Comparison of ENCODE assay signal across 14 cellular contexts in the genomic region with DNA sequence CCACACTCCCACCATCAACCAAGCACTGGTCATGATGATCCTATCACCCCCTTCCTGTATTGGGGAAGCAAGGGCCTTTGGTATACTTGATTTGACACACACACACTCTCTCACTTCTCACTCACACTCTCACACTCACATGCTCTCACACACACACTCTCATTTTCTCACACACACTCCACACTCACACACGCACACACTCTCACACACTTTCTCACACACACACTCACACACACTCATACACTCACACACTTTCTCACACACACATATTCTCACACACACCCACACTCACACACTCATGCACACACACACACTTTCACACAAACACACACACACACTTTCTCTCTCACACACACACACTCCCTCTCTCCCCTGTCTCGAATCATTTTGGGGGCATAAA. TPM values are rescaled to one million over a fixed set of nuclear protein-coding genes. Genes with fewer than 3 reads are reported as not detected.
DNase-seq lines count a peak whose midpoint lies in the region; ATAC-seq and TF ChIP-seq lines count a peak whose summit lies in the region.
"Had no signal": no experiment of that assay in that cellular context is flagged by ENCODE, and none has a peak within 500 bp of the region (broad histone marks: within the 10 kb centered on the region; RNA-seq: fewer than 3 reads in every experiment).

No MANE protein-coding gene starts in this region.

- H3K4me3 ChIP-seq in Peyer's patch (no peak overlapping the region), spleen (no peak overlapping the region)

- intact Hi-C loops in activated CD4-positive, alpha-beta T cell treated with anti-CD3 and anti-CD28 coated beads for 36 hours (cut with DNase I, micrococcal nuclease), result loop anchor here (1.0 to 10.0 kb wide), 9 partner anchors 9 to 1526 kb away; partner anchors contain the start of genes AKAP11 (in 1 of the 2), DGKH (in 1 of the 2), EPSTI1 (in 1 of the 2) and RGCC (in 1 of the 2)
- intact Hi-C loops in dendritic cell treated with granulocyte-macrophage colony-stimulating factor and Interleukin-4, amounts not matched to agents 40 ng/mL and 50 ng/mL, for 4 days (cut with micrococcal nuclease), result loop anchor here (1.0 to 2.0 kb wide), 2 partner anchors 9 to 25 kb away; partner anchors contain the start of gene RGCC
- intact Hi-C loops in spleen (cut with DNase I; ENCODE audit: low total_unique reads), result no loop called here

- ATAC-seq in activated CD4-positive, alpha-beta T cell treated with anti-CD3 and anti-CD28 coated beads for 36 hours, result no peak
- no peak for ATAC-seq in HG02759 (IDR thresholded peaks at IDR 0.05; ENCODE audit: unreplicated experiment)
- no peak for ATAC-seq in SK-N-SH treated with all-trans-retinoic acid at 6 μM for 48 hours

- TF ChIP-seq CTCF in Peyer's patch (IDR thresholded peaks at IDR 0.05) (no peak), spleen (IDR thresholded peaks at IDR 0.05 in 8 of 11, conservative IDR thresholded peaks at IDR 0.05 in 3 of 11) (no peak)

- no peaks in the 10 kb centered on the region for H3K27me3 ChIP-seq in Peyer's patch
- no peaks in the 10 kb centered on the region for H3K27me3 ChIP-seq in spleen (replicated peaks in 1 of 7)

- no peak for DNase-seq in activated CD4-positive, alpha-beta T cell treated with anti-CD3 and anti-CD28 coated beads for 36 hours
- DNase-seq in activated CD4-positive, alpha-beta T cell treated with anti-CD3 and anti-CD28 coated beads, Interleukin-2, amount 50 U/mL, for 1 hour, result no peak
- no peak for DNase-seq in Peyer's patch
- DNase-seq in spleen, result no peak
- DNase-seq in cerebellar nuclear complex (lab: John Stamatoyannopoulos, UW), result no peak
- DNase-seq: 8988T; activated CD8-positive, alpha-beta memory T cell treated with anti-CD3 and anti-CD28 coated beads, Interleukin-2, amount 50 U/mL, for 48 hours; DMS53; mesendoderm; NCI-H187 treated with DMSO at 0.1 percent for 48 hours had no signal

- no peaks in the 10 kb centered on the region for H3K9me3 Mint-ChIP-seq in activated CD4-positive, alpha-beta T cell treated with anti-CD3 and anti-CD28 coated beads for 36 hours (ENCODE audit: low read depth)
- no peaks in the 10 kb centered on the region for H3K9me3 Mint-ChIP-seq in dendritic cell treated with granulocyte-macrophage colony-stimulating factor and Interleukin-4, amounts not matched to agents 40 ng/mL and 50 ng/mL, for 4 days

- H3K4me1 Mint-ChIP-seq in activated CD4-positive, alpha-beta T cell treated with anti-CD3 and anti-CD28 coated beads for 36 hours, result peaks cover 90% of the 10 kb centered on the region
- H3K4me1 Mint-ChIP-seq in dendritic cell treated with granulocyte-macrophage colony-stimulating factor and Interleukin-4, amounts not matched to agents 40 ng/mL and 50 ng/mL, for 4 days (ENCODE audit: low read depth), result peaks cover 57% of the 10 kb centered on the region

- peak overlapping the region; percentile 82 for H3K4me3 Mint-ChIP-seq in activated CD4-positive, alpha-beta T cell treated with anti-CD3 and anti-CD28 coated beads for 36 hours
- no peak overlapping the region for H3K4me3 Mint-ChIP-seq in dendritic cell treated with granulocyte-macrophage colony-stimulating factor and Interleukin-4, amounts not matched to agents 40 ng/mL and 50 ng/mL, for 4 days

- H3K36me3 ChIP-seq in Peyer's patch (no peaks in the 10 kb centered on the region), spleen (peaks cover 0 to 70% (median 19%) of the 10 kb centered on the region in 6 donors)

- H3K36me3 Mint-ChIP-seq in activated CD4-positive, alpha-beta T cell treated with anti-CD3 and anti-CD28 coated beads for 36 hours (ENCODE audit: low read depth), result peaks cover 86% of the 10 kb centered on the region
- H3K36me3 Mint-ChIP-seq in dendritic cell treated with granulocyte-macrophage colony-stimulating factor and Interleukin-4, amounts not matched to agents 40 ng/mL and 50 ng/mL, for 4 days (ENCODE audit: low read depth), result peaks cover 46% of the 10 kb centered on the region

- H3K9me3 ChIP-seq in Peyer's patch, result no peaks in the 10 kb centered on the region
- no peaks in the 10 kb centered on the region for H3K9me3 ChIP-seq in spleen

- WGBS in spleen, 5 donors, result 79 to 84% (median 83%) methylated on average over 2 of the region's 2 CpGs

- CTCF ChIA-PET in activated CD4-positive, alpha-beta T cell treated with anti-CD3 and anti-CD28 coated beads for 36 hours (lab: Charles Lee), result interaction anchor here (0.6 to 1.2 kb wide), 4 partner anchors 22 to 634 kb away, joined by 3 to 4 read pairs (median 4); no protein-coding TSS in a partner anchor

- no peak for TF ChIP-seq POLR2A in Peyer's patch (IDR thresholded peaks at IDR 0.05)
- no peak for TF ChIP-seq POLR2A in spleen (IDR thresholded peaks at IDR 0.05)

- H3K27ac ChIP-seq in Peyer's patch, result peak overlapping the region; percentile 44 to 79 (median 69)
- H3K27ac ChIP-seq in spleen, result peak overlapping the region; percentile 63 to 84 (median 77)

- POLR2A ChIA-PET in activated CD4-positive, alpha-beta T cell treated with anti-CD3 and anti-CD28 coated beads for 36 hours (lab: Charles Lee), result interaction anchor here (1.0 to 1.5 kb wide), 3 partner anchors 9 to 32 kb away, joined by 3 to 9 read pairs (median 9); partner anchors contain the start of gene RGCC

- peak overlapping the region; percentile 98 for H3K27ac Mint-ChIP-seq in activated CD4-positive, alpha-beta T cell treated with anti-CD3 and anti-CD28 coated beads for 36 hours
- H3K27ac Mint-ChIP-seq in dendritic cell treated with granulocyte-macrophage colony-stimulating factor and Interleukin-4, amounts not matched to agents 40 ng/mL and 50 ng/mL, for 4 days, result peak overlapping the region; percentile 82

- H3K27me3 Mint-ChIP-seq in activated CD4-positive, alpha-beta T cell treated with anti-CD3 and anti-CD28 coated beads for 36 hours, result no peaks in the 10 kb centered on the region
- no peaks in the 10 kb centered on the region for H3K27me3 Mint-ChIP-seq in dendritic cell treated with granulocyte-macrophage colony-stimulating factor and Interleukin-4, amounts not matched to agents 40 ng/mL and 50 ng/mL, for 4 days

- peaks cover 0 to 30% (median 7%) of the 10 kb centered on the region in 4 donors for H3K4me1 ChIP-seq in Peyer's patch
- peaks cover 8 to 71% (median 52%) of the 10 kb centered on the region in 6 donors for H3K4me1 ChIP-seq in spleen

TF ChIP-seq in SK-N-SH treated with all-trans-retinoic acid at 6 μM for 48 hours, 23 proteins besides CTCF, POLR2A, EP300 and RAD21 (continues in another document):
- TF ChIP-seq, protein P1, sequence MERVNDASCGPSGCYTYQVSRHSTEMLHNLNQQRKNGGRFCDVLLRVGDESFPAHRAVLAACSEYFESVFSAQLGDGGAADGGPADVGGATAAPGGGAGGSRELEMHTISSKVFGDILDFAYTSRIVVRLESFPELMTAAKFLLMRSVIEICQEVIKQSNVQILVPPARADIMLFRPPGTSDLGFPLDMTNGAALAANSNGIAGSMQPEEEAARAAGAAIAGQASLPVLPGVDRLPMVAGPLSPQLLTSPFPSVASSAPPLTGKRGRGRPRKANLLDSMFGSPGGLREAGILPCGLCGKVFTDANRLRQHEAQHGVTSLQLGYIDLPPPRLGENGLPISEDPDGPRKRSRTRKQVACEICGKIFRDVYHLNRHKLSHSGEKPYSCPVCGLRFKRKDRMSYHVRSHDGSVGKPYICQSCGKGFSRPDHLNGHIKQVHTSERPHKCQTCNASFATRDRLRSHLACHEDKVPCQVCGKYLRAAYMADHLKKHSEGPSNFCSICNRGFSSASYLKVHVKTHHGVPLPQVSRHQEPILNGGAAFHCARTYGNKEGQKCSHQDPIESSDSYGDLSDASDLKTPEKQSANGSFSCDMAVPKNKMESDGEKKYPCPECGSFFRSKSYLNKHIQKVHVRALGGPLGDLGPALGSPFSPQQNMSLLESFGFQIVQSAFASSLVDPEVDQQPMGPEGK (CRISPR knock-in tag; IDR thresholded peaks at IDR 0.05; ENCODE audit: borderline replicate concordance), result no peak
- TF ChIP-seq PPARA (CRISPR knock-in tag; IDR thresholded peaks at IDR 0.05; ENCODE audit: borderline replicate concordance), result no peak
- no peak for TF ChIP-seq POU6F1 (CRISPR knock-in tag; IDR thresholded peaks at IDR 0.05; ENCODE audit: borderline replicate concordance, low read depth)
- TF ChIP-seq GLIS3 (CRISPR knock-in tag; IDR thresholded peaks at IDR 0.05), result no peak
- no peak for TF ChIP-seq TCF4 (CRISPR knock-in tag; IDR thresholded peaks at IDR 0.05; ENCODE audit: borderline replicate concordance)

RNA-seq across cellular contexts. Expression of gene RGCC, which starts 8.6 kb away (rescaled TPM):
- total RNA-seq in activated CD4-positive, alpha-beta T cell treated with anti-CD3 and anti-CD28 coated beads for 36 hours, result 100 to 1,000 TPM; 134 to 146 TPM
- 10 to 100 TPM in 2 of 4 donors, 1 to 10 TPM in 2; 4.6 to 65.2 (median 10.8) TPM for total RNA-seq in Peyer's patch
- 10 to 100 TPM; 14.1 to 76.4 (median 33.6) TPM for total RNA-seq in spleen
- polyA plus RNA-seq in spleen, result 10 to 100 TPM in 2 of 3 donors, 1 to 10 TPM in 1; 5.1 to 14.6 (median 12.2) TPM
- total RNA-seq: chondrocyte had no signal
